ENCODE assay signal across 16 cellular contexts in genomic region chr5:43851741-43852140, GRCh38.
DNase-seq lines count a peak whose midpoint lies in the region; ATAC-seq and TF ChIP-seq lines count a peak whose summit lies in the region.
"Had no signal": no experiment of that assay in that cellular context is flagged by ENCODE, and none has a peak within 500 bp of the region (broad histone marks: within the 10 kb centered on the region; RNA-seq: fewer than 3 reads in every experiment).

No MANE protein-coding gene starts in this region.

- no peak overlapping the region for H3K27ac Mint-ChIP-seq in activated T-helper 17 cell treated with anti-CD3 and anti-CD28 coated beads, Interleukin-2, amount 50 U/mL, for 72 hours
- H3K27ac Mint-ChIP-seq: CD14-positive monocyte; CD8-positive, alpha-beta T cell had no signal

- TF ChIP-seq CTCF in astrocyte of the spinal cord (IDR thresholded peaks at IDR 0.05; ENCODE audit: low read depth, low read length), result no peak

- H3K4me3 ChIP-seq in astrocyte of the spinal cord (ENCODE audit: low read depth, low read length), result no peak overlapping the region
- H3K4me3 ChIP-seq: A549 had no signal

- H3K36me3 Mint-ChIP-seq in activated T-helper 17 cell treated with anti-CD3 and anti-CD28 coated beads, Interleukin-2, amount 50 U/mL, for 72 hours (ENCODE audit: low read depth), result no peaks in the 10 kb centered on the region
- H3K36me3 Mint-ChIP-seq: CD14-positive monocyte; CD8-positive, alpha-beta T cell had no signal

- ATAC-seq in activated T-helper 17 cell treated with anti-CD3 and anti-CD28 coated beads, Interleukin-2, amount 50 U/mL, for 72 hours (replicated peaks), result no peak
- ATAC-seq in HG03139 (IDR thresholded peaks at IDR 0.05; ENCODE audit: unreplicated experiment), result no peak
- no peak for ATAC-seq in GM21367 (IDR thresholded peaks at IDR 0.05; ENCODE audit: unreplicated experiment)
- ATAC-seq: A549; CD8-positive, alpha-beta T cell; HCT116 had no signal

- DNase-seq in LoVo (ENCODE audit: low spot score) (peak; percentile 41), NCI-H82 treated with DMSO at 0.1 percent for 48 hours (lab: John Stamatoyannopoulos, UW; ENCODE audit: unreplicated experiment) (peak; percentile 69), astrocyte of the spinal cord (ENCODE audit: low read depth, low spot score) (peak; percentile 18), NCI-H748 treated with DMSO at 0.1 percent for 48 hours (lab: John Stamatoyannopoulos, UW) (no peak)
- DNase-seq: CD8-positive, alpha-beta T cell; COR-L47; DMS153; DMS79 treated with DMSO at 0.1 percent for 48 hours; EL; GDM1 had no signal

- in situ Hi-C loops in astrocyte of the spinal cord (cut with HindIII; ENCODE audit: low sequenced_read_pairs), result no loop called here

- H3K9me3 Mint-ChIP-seq in activated T-helper 17 cell treated with anti-CD3 and anti-CD28 coated beads, Interleukin-2, amount 50 U/mL, for 72 hours, result no peaks in the 10 kb centered on the region
- H3K9me3 Mint-ChIP-seq: CD8-positive, alpha-beta T cell had no signal

- no peaks in the 10 kb centered on the region for H3K4me1 Mint-ChIP-seq in activated T-helper 17 cell treated with anti-CD3 and anti-CD28 coated beads, Interleukin-2, amount 50 U/mL, for 72 hours
- H3K4me1 Mint-ChIP-seq: CD14-positive monocyte had no signal

- no peak overlapping the region for H3K4me3 Mint-ChIP-seq in activated T-helper 17 cell treated with anti-CD3 and anti-CD28 coated beads, Interleukin-2, amount 50 U/mL, for 72 hours
- H3K4me3 Mint-ChIP-seq: CD14-positive monocyte; CD8-positive, alpha-beta T cell had no signal

- peaks cover 2% of the 10 kb centered on the region for H3K27me3 Mint-ChIP-seq in activated T-helper 17 cell treated with anti-CD3 and anti-CD28 coated beads, Interleukin-2, amount 50 U/mL, for 72 hours
